ENCODE assay signal across 8 cellular contexts in genomic region chr3:134312873-134313838, GRCh38.
DNase-seq lines count a peak whose midpoint lies in the region; ATAC-seq and TF ChIP-seq lines count a peak whose summit lies in the region.

No MANE protein-coding gene starts in this region.

- H3K27me3 ChIP-seq in PC-9 (ENCODE audit: insufficient read depth, low read depth) (no peaks in the 10 kb centered on the region), esophagus squamous epithelium (peaks cover 0 to 5% (median 0%) of the 10 kb centered on the region in 4 donors)

- H3K79me2 ChIP-seq in PC-9 (ENCODE audit: low read depth) (peaks cover 27% of the 10 kb centered on the region), OCI-LY7 (ENCODE audit: insufficient read depth, low read depth, low read length) (no peaks in the 10 kb centered on the region)

- H3K4me3 ChIP-seq in PC-9 (peak overlapping the region; percentile 99), esophagus squamous epithelium (peak overlapping the region; percentile 42 to 67 (median 56)), OCI-LY7 (ENCODE audit: low read depth, low read length, poor library complexity, severe bottlenecking) (no peak overlapping the region)

- ATAC-seq in HG02763 (IDR thresholded peaks at IDR 0.05; ENCODE audit: unreplicated experiment) = no peak

- H3K4me1 ChIP-seq in PC-9 (replicated peaks; ENCODE audit: insufficient read depth) = peaks cover 94% of the 10 kb centered on the region
- peaks cover 41 to 95% (median 64%) of the 10 kb centered on the region in 3 donors for H3K4me1 ChIP-seq in esophagus squamous epithelium
- H3K4me1 ChIP-seq in OCI-LY7 (ENCODE audit: insufficient read depth, low read length, poor library complexity, severe bottlenecking) = no peaks in the 10 kb centered on the region

- TF ChIP-seq POLR2A in esophagus squamous epithelium (IDR thresholded peaks at IDR 0.05) = peak in 2 of 4 donors; percentile 58 to 68

- H3K27ac ChIP-seq in PC-9 (peak overlapping the region; percentile 98), esophagus squamous epithelium (peak overlapping the region; percentile 90 to 95 (median 94)), OCI-LY7 (ENCODE audit: low read depth, low read length, poor library complexity, severe bottlenecking) (no peak overlapping the region)

- H3K4me2 ChIP-seq in PC-9 = peak overlapping the region; percentile 96
- no peak overlapping the region for H3K4me2 ChIP-seq in OCI-LY7 (ENCODE audit: low read length)

- H3F3A ChIP-seq in PC-9 (ENCODE audit: insufficient read depth, low read depth) = peaks cover 68% of the 10 kb centered on the region

- TSS peak; percentile 67 for BruUV-seq in PC-9 (replicated peaks; lab: Mats Ljungman, UMichigan)
- BruUV-seq in OCI-LY7 (replicated peaks; lab: Mats Ljungman, UMichigan) = no TSS peak

- CTCF ChIA-PET in PC-9 (lab: Charles Lee) (interaction anchor here (0.7 to 2.2 kb wide), 5 partner anchors 19 to 112 kb away, joined by 3 to 4 read pairs (median 4); no protein-coding TSS in a partner anchor), OCI-LY7 (lab: Charles Lee; ENCODE audit: unreplicated experiment) (no interaction called here)

- no peaks in the 10 kb centered on the region for H3K9me3 ChIP-seq in PC-9 (ENCODE audit: insufficient read depth, low read depth)
- H3K9me3 ChIP-seq in esophagus squamous epithelium = no peaks in the 10 kb centered on the region
- no peaks in the 10 kb centered on the region for H3K9me3 ChIP-seq in OCI-LY7 (ENCODE audit: low read length)

- DNase-seq in Ammon's horn (ENCODE audit: low spot score) (peak; percentile 43), PC-9 (peak; percentile 64 to 86), esophagus squamous epithelium (lab: John Stamatoyannopoulos, UW) (no peak), myocyte (ENCODE audit: low read depth) (peak; percentile 83), OCI-LY7 (ENCODE audit: low spot score) (no peak)
- DNase-seq in activated CD4-positive, alpha-beta T cell treated with anti-CD3 and anti-CD28 coated beads, Interleukin-2, amount 50 U/mL, for 48 hours = no peak
- DNase-seq in activated naive CD4-positive, alpha-beta T cell treated with anti-CD3 and anti-CD28 coated beads, Interleukin-2, amount 50 U/mL, for 16 hours = no peak

- H2AFZ ChIP-seq in PC-9 (0 out of 2 replicates have a peak overlapping the region, but pooled peaks have one; percentile 18), OCI-LY7 (ENCODE audit: low read length) (no peak overlapping the region)

- POLR2A ChIA-PET in PC-9 (lab: Charles Lee; ENCODE audit: unreplicated experiment) = interaction anchor here (0.6 to 1.9 kb wide), 9 partner anchors 12 to 114 kb away, joined by 3 to 14 read pairs (median 10); partner anchors contain the start of gene AMOTL2
- POLR2A ChIA-PET in OCI-LY7 (lab: Charles Lee) = no interaction called here

- H3K9me2 ChIP-seq in PC-9 (ENCODE audit: insufficient read depth) (no peaks in the 10 kb centered on the region; the same call in 1 of the 2 replicates), OCI-LY7 (ENCODE audit: insufficient read depth, low read length) (no peaks in the 10 kb centered on the region)

- 9 to 20% methylated on average over 6 to 11 of the region's 74 CpGs for WGBS in esophagus squamous epithelium, 2 donors

- TF ChIP-seq CTCF in PC-9 (conservative IDR thresholded peaks at IDR 0.05) (peak; percentile 48; the same call in 1 of the 2 replicates), esophagus squamous epithelium (IDR thresholded peaks at IDR 0.05) (peak in 2 of 6 experiments; percentile 17 to 30), OCI-LY7 (conservative IDR thresholded peaks at IDR 0.05; ENCODE audit: low read length) (no peak)

- no peaks in the 10 kb centered on the region for H4K20me1 ChIP-seq in PC-9 (ENCODE audit: insufficient read depth)
- no peaks in the 10 kb centered on the region for H4K20me1 ChIP-seq in OCI-LY7 (ENCODE audit: insufficient read depth, low read length)

- H3K36me3 ChIP-seq in PC-9 (ENCODE audit: low read depth) = no peaks in the 10 kb centered on the region
- H3K36me3 ChIP-seq in esophagus squamous epithelium = no peaks in the 10 kb centered on the region
- H3K36me3 ChIP-seq in OCI-LY7 (ENCODE audit: insufficient read depth, low read length) = no peaks in the 10 kb centered on the region

- intact Hi-C loops in PC-9 (cut with micrococcal nuclease; ENCODE audit: unreplicated experiment) (loop anchor here (1.0 to 5.0 kb wide), 9 partner anchors 14 to 741 kb away; partner anchors contain the start of genes AMOTL2 and CDV3), esophagus squamous epithelium (cut with DNase I) (loop anchor here (5.0 kb wide), 1 partner anchor 54 kb away; no protein-coding TSS in a partner anchor), OCI-LY7 (cut with micrococcal nuclease; ENCODE audit: unreplicated experiment) (no loop called here)

Comparison
In these comparisons a context has a peak if more than half of its experiments do, and no peak if none do; other contexts are left out.
1. DNase-seq: peak in Ammon's horn (single experiment), PC-9 (2 of 2) and myocyte (single experiment); none in esophagus squamous epithelium (single experiment), OCI-LY7 (single experiment), activated CD4-positive, alpha-beta T cell treated with anti-CD3 and anti-CD28 coated beads, Interleukin-2, amount 50 U/mL, for 48 hours (0 of 2) and activated naive CD4-positive, alpha-beta T cell treated with anti-CD3 and anti-CD28 coated beads, Interleukin-2, amount 50 U/mL, for 16 hours (single experiment).